Comparison of ENCODE assay signal across 8 cellular contexts in the genomic region with DNA sequence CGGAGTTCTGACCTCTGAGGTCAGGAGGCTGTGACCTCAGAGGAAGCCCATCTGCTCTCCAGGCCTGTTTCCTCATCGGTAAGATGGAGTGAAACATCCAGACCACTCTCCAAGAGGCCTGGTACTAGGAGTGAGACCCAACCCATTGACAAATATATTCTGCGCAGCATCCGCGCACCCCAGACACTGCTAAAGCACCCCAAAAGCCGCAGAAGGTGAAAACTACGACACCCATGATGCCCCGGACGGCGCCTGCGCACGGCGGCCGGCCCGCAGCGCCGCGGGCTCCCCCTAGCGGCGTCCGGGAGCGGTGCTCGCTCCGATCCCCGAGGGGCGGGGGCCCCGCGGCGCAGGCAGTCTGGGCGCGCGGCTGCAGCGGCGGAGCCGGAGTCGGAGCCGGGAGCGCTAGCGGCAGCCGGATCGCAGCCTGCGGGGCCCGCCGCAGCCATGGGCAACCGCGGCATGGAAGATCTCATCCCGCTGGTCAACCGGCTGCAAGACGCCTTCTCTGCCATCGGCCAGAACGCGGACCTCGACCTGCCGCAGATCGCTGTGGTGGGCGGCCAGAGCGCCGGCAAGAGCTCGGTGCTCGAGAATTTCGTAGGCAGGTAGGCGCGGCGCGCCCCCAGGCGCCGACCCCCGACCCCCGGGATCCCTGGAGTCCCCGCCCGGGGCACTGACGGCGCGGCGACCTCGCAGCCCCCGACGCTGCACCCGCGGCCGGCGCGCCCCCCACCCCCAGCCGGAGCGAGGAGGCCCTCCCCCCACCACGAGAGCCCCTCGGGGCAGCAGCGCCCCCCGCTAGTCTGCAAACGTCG. TPM values are rescaled to one million over a fixed set of nuclear protein-coding genes. Genes with fewer than 3 reads are reported as not detected.
DNase-seq lines count a peak whose midpoint lies in the region; FAIRE-seq and TF ChIP-seq lines count a peak whose summit lies in the region.

A gene (plus strand): TSS at position 356 of the 818 bp plus-strand sequence. CDS start 92 bp downstream, at position 448.

- H3K27me3 ChIP-seq in mammary epithelial cell (ENCODE audit: insufficient read depth, low read length) (peaks cover 9% of the 10 kb centered on the region), small intestine (ENCODE audit: control insufficient read depth in 2 of 2, insufficient read depth in 2 of 2, low read length in 2 of 2) (no peaks in the 10 kb centered on the region)

- no peak for FAIRE-seq in small intestine (lab: Jason Lieb, UNC)

- H3K4me1 ChIP-seq in mammary epithelial cell (ENCODE audit: insufficient read depth, low read length): peaks cover 10% of the 10 kb centered on the region
- H3K4me1 ChIP-seq in small intestine (ENCODE audit: control insufficient read depth in 2 of 2, insufficient read depth in 1 of 2, low read depth in 1 of 2, low read length in 1 of 2): no peaks in the 10 kb centered on the region

- in situ Hi-C loops in mammary epithelial cell (cut with MboI; ENCODE audit: low sequenced_read_pairs in 2 of 2): no loop called here

- no peaks in the 10 kb centered on the region for H3K9me3 Mint-ChIP-seq in immature natural killer cell

- H3K4me2 ChIP-seq in mammary epithelial cell (ENCODE audit: insufficient read depth, low read depth, low read length): peak within 1 kb of the TSS; percentile 91

- WGBS in mammary epithelial cell (ENCODE audit: low coverage, missing lambda C conversion rate): 4% methylated on average over 9 of the region's 91 CpGs
- WGBS in small intestine, 3 donors: 0 to 1% (median 1%) methylated on average over 54 to 91 of the region's 91 CpGs

- no peak within 1 kb of the TSS for H3K9ac ChIP-seq in mammary epithelial cell (ENCODE audit: insufficient read depth, low read length)

- no TSS peak for BruUV-seq in mammary epithelial cell (replicated peaks; lab: Mats Ljungman, UMichigan)

- dilution Hi-C loops in mammary epithelial cell (cut with HindIII; ENCODE audit: low sequenced_read_pairs): no loop called here

- peaks cover 9% of the 10 kb centered on the region in 2 donors for H3K4me1 Mint-ChIP-seq in immature natural killer cell

- DNase-seq in GF-D8 (lab: John Stamatoyannopoulos, UW) (peak; percentile 34), HFF-Myc (ENCODE audit: extremely low read depth, low read depth) (no peak), NCI-H1092 treated with DMSO at 0.1 percent for 48 hours (lab: John Stamatoyannopoulos, UW) (peak; percentile 47), mammary epithelial cell (peak; percentile 38), immature natural killer cell (peak; percentile 72 to 81 (median 78)), small intestine (peak; percentile 66), NCI-H526 treated with DMSO at 0.1 percent for 48 hours (lab: John Stamatoyannopoulos, UW) (no peak)

- intact Hi-C loops in mammary epithelial cell (cut with micrococcal nuclease): loop anchor here (1.0 kb wide), 1 partner anchor 15 kb away; no protein-coding TSS in a partner anchor

- H3K36me3 ChIP-seq in mammary epithelial cell (ENCODE audit: insufficient read depth, low read length) (no peaks in the 10 kb centered on the region), small intestine (ENCODE audit: control insufficient read depth in 2 of 2, insufficient read depth in 2 of 2, low read length in 2 of 2) (no peaks in the 10 kb centered on the region)

- no peaks in the 10 kb centered on the region for H3K79me2 ChIP-seq in mammary epithelial cell (ENCODE audit: insufficient read depth, low read length)

- H2AFZ ChIP-seq in mammary epithelial cell (ENCODE audit: low read depth, low read length): peak within 1 kb of the TSS; percentile 81

- no peaks in the 10 kb centered on the region for H4K20me1 ChIP-seq in mammary epithelial cell (ENCODE audit: insufficient read depth, low read length)

- H3K4me3 ChIP-seq in HFF-Myc (replicated peaks; ENCODE audit: low read depth, low read length) (peak within 1 kb of the TSS; percentile 90), mammary epithelial cell (replicated peaks in 1 of 3; ENCODE audit: insufficient read depth in 1 of 3, low read depth in 2 of 3, low read length in 3 of 3) (peak within 1 kb of the TSS; percentile 26 to 55 (median 44)), small intestine (ENCODE audit: low read depth in 1 of 2, low read length in 2 of 2) (peak within 1 kb of the TSS; percentile 50 to 59)

- H3K27me3 Mint-ChIP-seq in immature natural killer cell (ENCODE audit: low read depth in 3 of 3): peaks cover 2 to 10% (median 10%) of the 10 kb centered on the region in 3 donors

- no peaks in the 10 kb centered on the region for H3K36me3 Mint-ChIP-seq in immature natural killer cell

- peak within 1 kb of the TSS; percentile 65; the same call in 1 of the 2 replicates for H3K27ac ChIP-seq in VCaP
- H3K27ac ChIP-seq in mammary epithelial cell (ENCODE audit: insufficient read depth, low read depth, low read length): no peak within 1 kb of the TSS
- H3K27ac ChIP-seq in small intestine (ENCODE audit: low read depth in 1 of 2, low read length in 1 of 2): no peak within 1 kb of the TSS

- H3K9me3 ChIP-seq in mammary epithelial cell (replicated peaks; ENCODE audit: insufficient read depth, low read length) (no peaks in the 10 kb centered on the region), small intestine (ENCODE audit: control insufficient read depth, low read depth) (no peaks in the 10 kb centered on the region)

- CTCF ChIA-PET in mammary epithelial cell (lab: Charles Lee; ENCODE audit: low non-redundant PET): interaction anchor here (0.6 kb wide), 1 partner anchor 52 kb away, joined by 5 read pairs; no protein-coding TSS in a partner anchor

- H3K27ac Mint-ChIP-seq in immature natural killer cell: peak within 1 kb of the TSS; percentile 26 to 82 (median 69)

- TF ChIP-seq CTCF in HFF-Myc (IDR thresholded peaks at IDR 0.05; ENCODE audit: low read depth, low read length, missing control alignments) (peak; percentile 61), VCaP (conservative IDR thresholded peaks at IDR 0.05) (peak; percentile 100), mammary epithelial cell (conservative IDR thresholded peaks at IDR 0.05 in 1 of 2, IDR thresholded peaks at IDR 0.05 in 1 of 2; ENCODE audit: extremely low read depth in 1 of 2, insufficient read depth in 1 of 2, low read depth in 1 of 2, low read length in 2 of 2) (peak; percentile 62 to 64)

- H3K4me3 Mint-ChIP-seq in immature natural killer cell: peak within 1 kb of the TSS; percentile 81 to 85 (median 82)

RNA-seq across cellular contexts. Expression of the gene that starts here (rescaled TPM):
- total RNA-seq in mammary epithelial cell: 1 to 10 TPM in 1 of 2 donors, under 1 TPM in 1; 0.67 to 3.2 TPM
- polyA plus RNA-seq in mammary epithelial cell: 0.50 TPM
- not detected for polyA minus RNA-seq in mammary epithelial cell
- under 1 TPM in 2 of 3 donors, not detected in 1; 0.32 to 0.47 TPM for polyA plus RNA-seq in immature natural killer cell
- 1 to 10 TPM in 1 of 3 donors, under 1 TPM in 2; 0.45 to 6.5 (median 0.81) TPM for polyA plus RNA-seq in small intestine

Comparison
In these comparisons a context has a peak if more than half of its experiments do, and no peak if none do; other contexts are left out.
1. Peak in DNase-seq in immature natural killer cell; RNA of the gene not detected or under 1 TPM.
2. DNase-seq: peak in GF-D8 (single experiment), NCI-H1092 treated with DMSO at 0.1 percent for 48 hours (single experiment), mammary epithelial cell (single experiment) and small intestine (single experiment); none in HFF-Myc (single experiment) and NCI-H526 treated with DMSO at 0.1 percent for 48 hours (single experiment).
3. Peak in every context shown above with its lines, with median percentiles within 50 percentile points of each other: H3K4me3 ChIP-seq and CTCF ChIP-seq.